Comparison of ENCODE assay signal across 9 cellular contexts in genomic region chr3:12138044-12138443, GRCh38. TPM values are rescaled to one million over a fixed set of nuclear protein-coding genes. Genes with fewer than 3 reads are reported as not detected.
DNase-seq lines count a peak whose midpoint lies in the region; ATAC-seq and TF ChIP-seq lines count a peak whose summit lies in the region.
"Had no signal": no experiment of that assay in that cellular context is flagged by ENCODE, and none has a peak within 500 bp of the region (broad histone marks: within the 10 kb centered on the region; RNA-seq: fewer than 3 reads in every experiment).

No MANE protein-coding gene starts in this region.

- H2AFZ ChIP-seq in OCI-LY3 (ENCODE audit: low read depth, low read length), result peak overlapping the region; percentile 71

- peak; percentile 47 for DNase-seq in stimulated activated CD4-positive, alpha-beta T cell treated with anti-CD3 and anti-CD28 coated beads, Interleukin-15, amount 100 ng/mL, for 24 hours
- no peak for DNase-seq in stimulated activated CD4-positive, alpha-beta T cell treated with anti-CD3 and anti-CD28 coated beads, Interleukin-12 subunit alpha, Interleukin-12 subunit beta, amount 100 ng/mL, for 4 hours
- DNase-seq in epithelial cell of proximal tubule (ENCODE audit: low read depth) (no peak), retinal pigment epithelial cell (ENCODE audit: low read depth) (no peak)
- no peak for DNase-seq in effector CD4-positive, alpha-beta T cell
- DNase-seq: activated T-cell treated with anti-CD3 and anti-CD28 coated beads, Interleukin-2, amount 50 U/mL, for 4 hours had no signal

- TF ChIP-seq CTCF in OCI-LY3 (IDR thresholded peaks at IDR 0.05; ENCODE audit: low read depth, low read length), result peak; percentile 75
- peak; percentile 67 for TF ChIP-seq CTCF in epithelial cell of proximal tubule (conservative IDR thresholded peaks at IDR 0.05; ENCODE audit: low read depth, low read length)
- peak; percentile 52 for TF ChIP-seq CTCF in retinal pigment epithelial cell (conservative IDR thresholded peaks at IDR 0.05; ENCODE audit: low read depth, low read length)

- H3K27ac ChIP-seq in OCI-LY3 (ENCODE audit: low read length), result no peak overlapping the region

- H3K36me3 ChIP-seq in OCI-LY3 (replicated peaks; ENCODE audit: low read depth, low read length), result no peaks in the 10 kb centered on the region

- H3K9me3 ChIP-seq in OCI-LY3 (ENCODE audit: insufficient read depth, low read length), result no peaks in the 10 kb centered on the region

- no peak overlapping the region for H3K4me2 ChIP-seq in OCI-LY3 (ENCODE audit: low read length)

- no peaks in the 10 kb centered on the region for H4K20me1 ChIP-seq in OCI-LY3 (ENCODE audit: insufficient read depth, low read length)

- peaks cover 31% of the 10 kb centered on the region for H3K27me3 ChIP-seq in OCI-LY3 (ENCODE audit: low read depth, low read length)

- H3K4me3 ChIP-seq in OCI-LY3 (ENCODE audit: low read length) (no peak overlapping the region), epithelial cell of proximal tubule (ENCODE audit: low read depth, low read length) (no peak overlapping the region), retinal pigment epithelial cell (ENCODE audit: low read length) (no peak overlapping the region)

- H3K79me2 ChIP-seq in OCI-LY3 (ENCODE audit: low read length), result no peaks in the 10 kb centered on the region

- H3K4me1 ChIP-seq in OCI-LY3 (ENCODE audit: low read length), result no peaks in the 10 kb centered on the region

- ATAC-seq in GM21737 (IDR thresholded peaks at IDR 0.05; ENCODE audit: unreplicated experiment) (no peak), GM18873 (IDR thresholded peaks at IDR 0.05; ENCODE audit: low FRiP score, unreplicated experiment) (no peak)

- no peak overlapping the region for H3K9ac ChIP-seq in OCI-LY3 (ENCODE audit: low read length)

RNA-seq across cellular contexts. Expression of gene TIMP4, which starts 20.7 kb away (rescaled TPM):
- total RNA-seq in epithelial cell of proximal tubule, result 0.22 and 0.35 TPM in 2 replicates
